Comparison of ENCODE assay signal across 16 cellular contexts in the genomic region with DNA sequence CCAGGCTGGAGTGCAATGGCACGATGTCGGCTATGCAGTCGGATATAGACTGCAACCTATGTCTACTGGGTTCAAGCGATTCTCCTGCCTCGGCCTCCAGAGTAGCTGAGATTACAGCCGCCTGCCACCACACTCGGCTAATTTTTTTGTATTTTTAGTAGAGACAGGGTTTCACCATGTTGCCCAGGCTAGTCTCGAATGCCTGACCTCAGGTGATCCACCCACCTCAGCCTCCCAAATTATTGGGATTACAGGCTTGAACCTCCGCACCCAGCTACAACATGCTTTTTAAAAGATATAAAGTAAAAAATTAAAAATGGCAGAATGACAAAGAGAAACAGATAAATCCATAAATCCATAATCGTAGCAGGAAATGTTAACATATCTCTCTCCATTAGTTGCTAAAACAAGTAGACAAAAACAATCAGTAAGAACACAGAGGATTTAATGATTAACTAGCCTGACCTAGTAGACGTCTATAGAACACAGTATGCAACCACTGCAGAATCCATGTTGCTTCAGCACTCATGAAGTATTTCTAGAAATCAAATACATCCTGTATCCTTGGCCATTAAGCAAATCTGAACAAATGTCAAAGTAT. TPM values are rescaled to one million over a fixed set of nuclear protein-coding genes. Genes with fewer than 3 reads are reported as not detected.
"Had no signal": no experiment of that assay in that cellular context is flagged by ENCODE, and none has a peak within 500 bp of the region (broad histone marks: within the 10 kb centered on the region; RNA-seq: fewer than 3 reads in every experiment).

No MANE protein-coding gene starts in this region.

- ATAC-seq: activated CD8-positive, alpha-beta memory T cell treated with anti-CD3 and anti-CD28 coated beads, Interleukin-2, amount 10 ng/mL, durations not matched to agents 7 days and 5 days; activated T-cell treated with anti-CD3 and anti-CD28 coated beads, Interleukin-2, amount 50 U/mL, for 4 hours; lower lobe of right lung; upper lobe of right lung had no signal

- DNase-seq: activated CD4-positive, alpha-beta T cell treated with anti-CD3 and anti-CD28 coated beads, Interleukin-2, amount 50 U/mL, for 48 hours; activated CD8-positive, alpha-beta memory T cell treated with anti-CD3 and anti-CD28 coated beads, Interleukin-2, amount 10 ng/mL, durations not matched to agents 7 days and 5 days; activated effector memory CD4-positive, alpha-beta T cell treated with Interleukin-2 at 50 U/mL for 16 hours; activated T-cell treated with anti-CD3 and anti-CD28 coated beads, Interleukin-2, amount 50 U/mL, for 4 hours; colonic mucosa; kidney; lower lobe of right lung; midbrain; SK-N-SH; T-helper 1 cell; T1000; upper lobe of right lung had no signal

- H2AFZ ChIP-seq: parathyroid adenoma had no signal

- H3K4me3 ChIP-seq: colonic mucosa, esophagus muscularis mucosa, lower lobe of right lung, thoracic aorta, upper lobe of right lung had no signal

- H3K27me3 ChIP-seq: colonic mucosa, esophagus muscularis mucosa, upper lobe of right lung had no signal

- H3K4me3 Mint-ChIP-seq: activated CD8-positive, alpha-beta memory T cell treated with anti-CD3 and anti-CD28 coated beads, Interleukin-2, amount 10 ng/mL, durations not matched to agents 7 days and 5 days; activated T-cell treated with anti-CD3 and anti-CD28 coated beads, Interleukin-2, amount 50 U/mL, for 4 hours had no signal

- H3K27ac ChIP-seq: colonic mucosa, esophagus muscularis mucosa, lower lobe of right lung, parathyroid adenoma, thoracic aorta, upper lobe of right lung had no signal

- H3K79me2 ChIP-seq: parathyroid adenoma had no signal

- H3K27ac Mint-ChIP-seq: activated CD8-positive, alpha-beta memory T cell treated with anti-CD3 and anti-CD28 coated beads, Interleukin-2, amount 10 ng/mL, durations not matched to agents 7 days and 5 days had no signal

- H3K27me3 Mint-ChIP-seq: activated CD8-positive, alpha-beta memory T cell treated with anti-CD3 and anti-CD28 coated beads, Interleukin-2, amount 10 ng/mL, durations not matched to agents 7 days and 5 days; activated naive CD4-positive, alpha-beta T cell treated with anti-CD3 and anti-CD28 coated beads, Interleukin-2, amount 50 U/mL, for 24 hours had no signal

- H3K36me3 ChIP-seq: colonic mucosa, esophagus muscularis mucosa, lower lobe of right lung, thoracic aorta, upper lobe of right lung had no signal

- H3K9me2 ChIP-seq: SK-N-SH had no signal

- H3K9me3 ChIP-seq: colonic mucosa, esophagus muscularis mucosa, lower lobe of right lung, SK-N-SH, thoracic aorta, upper lobe of right lung had no signal

- H3K4me2 ChIP-seq: SK-N-SH had no signal

- H3K4me1 ChIP-seq: colonic mucosa, lower lobe of right lung, upper lobe of right lung had no signal

RNA-seq across cellular contexts. Expression of a gene that starts 59.9 kb away (rescaled TPM):
- total RNA-seq: activated CD8-positive, alpha-beta memory T cell treated with anti-CD3 and anti-CD28 coated beads, Interleukin-2, amount 10 ng/mL, durations not matched to agents 7 days and 5 days had no signal
